ENCODE assay signal across 20 cellular contexts in genomic region chr2:231111987-231112386, GRCh38. TPM values are rescaled to one million over a fixed set of nuclear protein-coding genes. Genes with fewer than 3 reads are reported as not detected.
DNase-seq lines count a peak whose midpoint lies in the region; ATAC-seq and TF ChIP-seq lines count a peak whose summit lies in the region.
"Had no signal": no experiment of that assay in that cellular context is flagged by ENCODE, and none has a peak within 500 bp of the region (broad histone marks: within the 10 kb centered on the region; RNA-seq: fewer than 3 reads in every experiment).

No MANE protein-coding gene starts in this region.

- no peak overlapping the region for H2BK15ac ChIP-seq in IMR-90 (ENCODE audit: low read depth, low read length)

- H2BK120ac ChIP-seq in IMR-90 (ENCODE audit: low read depth, low read length) = peak overlapping the region; percentile 89

- POLR2A ChIA-PET in IMR-90 (lab: Charles Lee; ENCODE audit: unreplicated experiment) = no interaction called here

- H2AK9ac ChIP-seq in IMR-90 (replicated peaks; ENCODE audit: low read depth, low read length, poor library complexity) = peak overlapping the region; percentile 35

- peak overlapping the region; percentile 79 for H3K4ac ChIP-seq in IMR-90 (ENCODE audit: low read depth, low read length)

- peak overlapping the region; percentile 78 for H3K4me2 ChIP-seq in IMR-90 (ENCODE audit: low read depth, low read length)

- no TSS peak for BruUV-seq in IMR-90 (replicated peaks; lab: Mats Ljungman, UMichigan)

- H4K91ac ChIP-seq in IMR-90 (ENCODE audit: insufficient read depth, low read depth, low read length) = peak overlapping the region; percentile 82; the same call in 1 of the 2 replicates

- peak overlapping the region; percentile 89 for H4K5ac ChIP-seq in IMR-90 (ENCODE audit: low read depth, low read length)

- H3K14ac ChIP-seq in IMR-90 (replicated peaks; ENCODE audit: low read depth, low read length) = peak overlapping the region; percentile 77

- dilution Hi-C loops in IMR-90 (cut with HindIII; ENCODE audit: low sequenced_read_pairs, unreplicated experiment) = no loop called here

- peak overlapping the region; percentile 58; the same call in 1 of the 2 replicates for H3K23ac ChIP-seq in IMR-90 (ENCODE audit: low read depth, low read length)

- peaks cover 9% of the 10 kb centered on the region for H3K36me3 ChIP-seq in IMR-90 (ENCODE audit: control insufficient read depth, insufficient read depth, low read length)

- peak overlapping the region; percentile 63 for H2BK5ac ChIP-seq in IMR-90 (ENCODE audit: low read depth, low read length, poor library complexity, severe bottlenecking)

- no peak overlapping the region for H3K4me3 Mint-ChIP-seq in mesothelial cell of epicardium
- H3K4me3 Mint-ChIP-seq: activated T-cell treated with anti-CD3 and anti-CD28 coated beads, Interleukin-2, amount 50 U/mL, for 4 hours; CD8-positive, alpha-beta memory T cell; effector memory CD8-positive, alpha-beta T cell; neural crest cell had no signal

- ATAC-seq in IMR-90 (ENCODE audit: low read depth) (peak; percentile 84), GM21825 (IDR thresholded peaks at IDR 0.05; ENCODE audit: unreplicated experiment) (no peak)
- ATAC-seq: activated naive CD4-positive, alpha-beta T cell treated with anti-CD3 and anti-CD28 coated beads, Interleukin-2, amount 50 U/mL, for 72 hours; activated T-cell treated with anti-CD3 and anti-CD28 coated beads, Interleukin-2, amount 50 U/mL, for 4 hours; effector memory CD8-positive, alpha-beta T cell; gastrocnemius medialis had no signal

- WGBS in IMR-90 (ENCODE audit: extremely low coverage in 2 of 2, insufficient read length in 1 of 2), 2 experiments = 63% methylated on average over 1 of the region's 1 CpG; no CpG with 5 or more reads in 1 of the 2 experiments

- H3K9me3 ChIP-seq in IMR-90 (ENCODE audit: control insufficient read depth, insufficient read depth, low read length) = no peaks in the 10 kb centered on the region
- H3K9me3 ChIP-seq: gastrocnemius medialis, Peyer's patch had no signal

- peak overlapping the region; percentile 54; the same call in 1 of the 2 replicates for H3K56ac ChIP-seq in IMR-90 (ENCODE audit: extremely low read depth, insufficient read depth, low read length)

- peak overlapping the region; percentile 70; the same call in 1 of the 2 replicates for H2AK5ac ChIP-seq in IMR-90 (ENCODE audit: low read depth, low read length)

- no peaks in the 10 kb centered on the region for H3K9me3 Mint-ChIP-seq in mesothelial cell of epicardium
- H3K9me3 Mint-ChIP-seq: activated naive CD4-positive, alpha-beta T cell treated with anti-CD3 and anti-CD28 coated beads, Interleukin-2, amount 50 U/mL, for 72 hours; activated T-cell treated with anti-CD3 and anti-CD28 coated beads, Interleukin-2, amount 50 U/mL, for 4 hours; CD8-positive, alpha-beta memory T cell; effector memory CD8-positive, alpha-beta T cell; neural crest cell had no signal

- no peak overlapping the region for H3K4me3 ChIP-seq in IMR-90 (ENCODE audit: insufficient read depth, low read depth, low read length)
- H3K4me3 ChIP-seq: gastrocnemius medialis, Peyer's patch had no signal

- no peak for TF ChIP-seq RAD21 in IMR-90 (IDR thresholded peaks at IDR 0.05; ENCODE audit: low read length)

- peaks cover 16% of the 10 kb centered on the region for H3K4me1 ChIP-seq in IMR-90 (ENCODE audit: control insufficient read depth, insufficient read depth, low read length)

- CTCF ChIA-PET in IMR-90 (lab: Yijun Ruan, JAX) = interaction anchor here (1.1 to 2.3 kb wide), 3 partner anchors 41 to 116 kb away, joined by 3 to 7 read pairs (median 3); no protein-coding TSS in a partner anchor

- no peaks in the 10 kb centered on the region for H3K27me3 ChIP-seq in IMR-90 (ENCODE audit: control insufficient read depth, insufficient read depth, low read length)
- H3K27me3 ChIP-seq: gastrocnemius medialis, Peyer's patch had no signal

- no peaks in the 10 kb centered on the region for H4K20me1 ChIP-seq in IMR-90 (ENCODE audit: insufficient read depth, low read length)

- peak overlapping the region; percentile 90 for H3K18ac ChIP-seq in IMR-90 (ENCODE audit: low read depth, low read length)

- peaks cover 26 to 41% of the 10 kb centered on the region in 2 experiments; a peak in 3 of 4 replicates for H3K79me1 ChIP-seq in IMR-90 (ENCODE audit: low read depth in 1 of 2, low read length in 2 of 2)

- peak; percentile 31 for DNase-seq in AG08395 (ENCODE audit: low spot score)
- DNase-seq in IMR-90 = peak; percentile 66
- DNase-seq in caudate nucleus (lab: John Stamatoyannopoulos, UW) = peak in 3 of 61 donors; percentile 14 to 23 (median 14)
- DNase-seq in mesothelial cell of epicardium (ENCODE audit: low spot score in 2 of 2, unreplicated experiment in 2 of 2) = no peak
- DNase-seq in NCI-H2029 (lab: John Stamatoyannopoulos, UW) = no peak
- no peak for DNase-seq in stimulated activated naive CD4-positive, alpha-beta T cell (lab: John Stamatoyannopoulos, UW)
- no peak for DNase-seq in NCI-H2081 treated with DMSO at 0.1 percent for 48 hours (lab: John Stamatoyannopoulos, UW)
- DNase-seq: activated T-cell treated with anti-CD3 and anti-CD28 coated beads, Interleukin-2, amount 50 U/mL, for 4 hours; CD8-positive, alpha-beta memory T cell; central memory CD4-positive, alpha-beta T cell; effector memory CD8-positive, alpha-beta T cell; gastrocnemius medialis; GDM1; NCI-H2171; Peyer's patch; stimulated activated CD4-positive, alpha-beta T cell treated with anti-CD3 and anti-CD28 coated beads, Interleukin-2, amount 100 ng/mL, for 24 hours; substantia nigra had no signal

- no peaks in the 10 kb centered on the region for H3K27me3 Mint-ChIP-seq in mesothelial cell of epicardium (ENCODE audit: low read depth)
- H3K27me3 Mint-ChIP-seq: CD8-positive, alpha-beta memory T cell; effector memory CD8-positive, alpha-beta T cell had no signal

- peak overlapping the region in 1 of 2 experiments; percentile 49; a peak in 2 of 4 replicates for H4K8ac ChIP-seq in IMR-90 (ENCODE audit: low read depth in 2 of 2, low read length in 2 of 2)

- H3K36me3 Mint-ChIP-seq in mesothelial cell of epicardium = peaks cover 25% of the 10 kb centered on the region

- H3K4me1 Mint-ChIP-seq in mesothelial cell of epicardium = peaks cover 37% of the 10 kb centered on the region
- H3K4me1 Mint-ChIP-seq: CD8-positive, alpha-beta memory T cell; neural crest cell had no signal

- peak overlapping the region; percentile 59; the same call in 1 of the 2 replicates for H3K9ac ChIP-seq in IMR-90 (ENCODE audit: low read depth, low read length)

- TF ChIP-seq CTCF in IMR-90 (conservative IDR thresholded peaks at IDR 0.05; ENCODE audit: low read depth, low read length) (no peak), mesothelial cell of epicardium (IDR thresholded peaks at IDR 0.05; ENCODE audit: unreplicated experiment) (no peak)

- H2AFZ ChIP-seq in IMR-90 (replicated peaks; ENCODE audit: low read length, poor library complexity) = no peak overlapping the region

- H3K9me1 ChIP-seq in IMR-90 (ENCODE audit: insufficient read depth, low read length) = peaks cover 7% of the 10 kb centered on the region; the same call in 1 of the 2 replicates

- no peak for TF ChIP-seq POLR2A in IMR-90 (IDR thresholded peaks at IDR 0.05; ENCODE audit: low read depth, low read length)

- peak overlapping the region; percentile 77 for H2BK20ac ChIP-seq in IMR-90 (ENCODE audit: low read depth, low read length)

- intact Hi-C loops in IMR-90 (cut with micrococcal nuclease) = loop anchor here (5.0 kb wide), 1 partner anchor 50 kb away; no protein-coding TSS in a partner anchor

- in situ Hi-C loops in IMR-90 (cut with MboI; ENCODE audit: low sequenced_read_pairs) = loop anchor here (5.0 kb wide), 1 partner anchor 80 kb away; no protein-coding TSS in a partner anchor

- H3K27ac ChIP-seq in IMR-90 (ENCODE audit: insufficient read depth, low read length) = peak overlapping the region; percentile 93; the same call in 1 of the 2 replicates
- peak overlapping the region; percentile 22 for H3K27ac ChIP-seq in caudate nucleus (ENCODE audit: low read depth, low read length)
- H3K27ac ChIP-seq: gastrocnemius medialis, Peyer's patch had no signal

- peak overlapping the region; percentile 42 for H3K27ac Mint-ChIP-seq in mesothelial cell of epicardium
- H3K27ac Mint-ChIP-seq: activated naive CD4-positive, alpha-beta T cell treated with anti-CD3 and anti-CD28 coated beads, Interleukin-2, amount 50 U/mL, for 72 hours; effector memory CD8-positive, alpha-beta T cell had no signal

TF ChIP-seq in IMR-90, 13 proteins besides CTCF, POLR2A, EP300 and RAD21:
- 0 out of 2 replicates have a peak, but pooled peaks have one; percentile 19 for TF ChIP-seq MAZ (IDR thresholded peaks at IDR 0.05; ENCODE audit: borderline replicate concordance, low read depth, low read length)
- 0 out of 2 replicates have a peak, but pooled peaks have one; percentile 14 for TF ChIP-seq CEBPB (IDR thresholded peaks at IDR 0.05; ENCODE audit: low read depth, low read length)
- TF ChIP-seq CHD1 (IDR thresholded peaks at IDR 0.05; ENCODE audit: low read depth, low read length) = no peak

RNA-seq across cellular contexts. Expression of gene HTR2B, which starts 12.9 kb away (rescaled TPM):
- total RNA-seq in IMR-90 (2012; rRNA removed) = 0.56 and 0.72 TPM in 2 replicates
- polyA plus RNA-seq in IMR-90 (2012; rRNA removed) = 0.23 and 0.26 TPM in 2 replicates
- polyA plus RNA-seq in IMR-90 (2012; cell fraction: cytosol; rRNA removed) = 0.02 and 0.11 TPM in 2 replicates
- 0.16 TPM in 1 of 2 replicates, not detected in the other for polyA plus RNA-seq in IMR-90 (2012; cell fraction: nucleus; rRNA removed; ENCODE audit: low replicate concordance)
- total RNA-seq in mesothelial cell of epicardium = 2.6 to 3.7 TPM (median 3.4 TPM) in 3 replicates
- total RNA-seq: activated naive CD4-positive, alpha-beta T cell treated with anti-CD3 and anti-CD28 coated beads, Interleukin-2, amount 50 U/mL, for 72 hours; CD8-positive, alpha-beta memory T cell; neural crest cell had no signal
- polyA plus RNA-seq: CD8-positive, alpha-beta memory T cell had no signal

RNA-seq across cellular contexts. Expression of gene PSMD1, which starts 55.3 kb away (rescaled TPM):
- total RNA-seq in IMR-90 (2012; rRNA removed) = 181 and 214 TPM in 2 replicates
- polyA plus RNA-seq in IMR-90 (2012; rRNA removed) = 89.8 and 111 TPM in 2 replicates
- 38.7 and 49.5 TPM in 2 replicates for polyA plus RNA-seq in IMR-90 (2012; cell fraction: cytosol; rRNA removed)
- 18.7 and 68.8 TPM in 2 replicates for polyA plus RNA-seq in IMR-90 (2012; cell fraction: nucleus; rRNA removed; ENCODE audit: low replicate concordance)
- total RNA-seq in mesothelial cell of epicardium = 78.9 to 83.6 TPM (median 83.3 TPM) in 3 replicates

Comparison
In these comparisons a context has a peak if more than half of its experiments do, and no peak if none do; other contexts are left out.
1. DNase-seq: peak in AG08395 (single experiment) and IMR-90 (single experiment); none in mesothelial cell of epicardium (0 of 2), NCI-H2029 (single experiment), stimulated activated naive CD4-positive, alpha-beta T cell (0 of 6) and NCI-H2081 treated with DMSO at 0.1 percent for 48 hours (single experiment).